ENCODE assay signal across 20 cellular contexts in the genomic region with DNA sequence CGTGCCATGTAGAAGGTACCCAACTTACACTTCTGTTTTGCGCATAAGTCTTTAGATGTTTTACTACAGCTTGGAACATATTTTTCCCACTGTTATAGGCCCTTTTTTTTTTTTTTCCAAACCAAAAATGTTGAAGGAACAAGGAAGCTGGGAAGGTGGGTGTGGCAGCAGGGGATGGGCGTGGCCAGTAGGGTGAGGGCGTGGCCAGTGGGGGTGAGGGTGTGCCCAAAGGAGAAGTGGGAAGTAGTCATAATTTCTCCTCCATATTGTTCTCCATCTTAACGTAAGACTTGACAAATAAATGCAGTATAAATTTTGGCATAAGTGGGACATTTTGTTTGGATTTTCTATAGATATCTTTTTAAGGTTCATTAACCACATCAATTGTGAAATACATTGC. TPM values are rescaled to one million over a fixed set of nuclear protein-coding genes. Genes with fewer than 3 reads are reported as not detected.
DNase-seq lines count a peak whose midpoint lies in the region; ATAC-seq and TF ChIP-seq lines count a peak whose summit lies in the region.
"Had no signal": no experiment of that assay in that cellular context is flagged by ENCODE, and none has a peak within 500 bp of the region (broad histone marks: within the 10 kb centered on the region; RNA-seq: fewer than 3 reads in every experiment).

No MANE protein-coding gene starts in this region.

- H3K14ac ChIP-seq in IMR-90 (replicated peaks; ENCODE audit: low read depth, low read length), result no peak overlapping the region

- H3K4me1 Mint-ChIP-seq in activated naive CD8-positive, alpha-beta T cell treated with anti-CD3 and anti-CD28 coated beads, Interleukin-2, amount 50 U/mL, for 24 hours, result no peaks in the 10 kb centered on the region
- H3K4me1 Mint-ChIP-seq in activated naive CD8-positive, alpha-beta T cell treated with anti-CD3 and anti-CD28 coated beads for 36 hours, result no peaks in the 10 kb centered on the region
- H3K4me1 Mint-ChIP-seq: activated T-helper 17 cell treated with anti-CD3 and anti-CD28 coated beads, Interleukin-2, amount 50 U/mL, for 72 hours; natural killer cell had no signal

- H3K27me3 Mint-ChIP-seq in activated naive CD8-positive, alpha-beta T cell treated with anti-CD3 and anti-CD28 coated beads, Interleukin-2, amount 50 U/mL, for 24 hours, result no peaks in the 10 kb centered on the region
- H3K27me3 Mint-ChIP-seq in activated naive CD8-positive, alpha-beta T cell treated with anti-CD3 and anti-CD28 coated beads for 36 hours, result no peaks in the 10 kb centered on the region
- H3K27me3 Mint-ChIP-seq: activated T-helper 17 cell treated with anti-CD3 and anti-CD28 coated beads, Interleukin-2, amount 50 U/mL, for 72 hours; stimulated activated naive CD8-positive, alpha-beta T cell treated with anti-CD3 and anti-CD28 coated beads, Interleukin-15, Interleukin-2, amounts not matched to agents 100 ng/mL and 50 ng/mL, for 24 hours had no signal

- CTCF ChIA-PET in IMR-90 (lab: Yijun Ruan, JAX), result no interaction called here

- dilution Hi-C loops in IMR-90 (cut with HindIII; ENCODE audit: low sequenced_read_pairs, unreplicated experiment), result no loop called here

- H3K79me1 ChIP-seq in IMR-90 (ENCODE audit: low read depth in 1 of 2, low read length in 2 of 2), result peaks cover 0 to 17% of the 10 kb centered on the region in 2 experiments; a peak in 2 of 4 replicates

- H2AFZ ChIP-seq in IMR-90 (replicated peaks; ENCODE audit: low read length, poor library complexity), result no peak overlapping the region

- peaks cover 4% of the 10 kb centered on the region; the same call in 1 of the 2 replicates for H4K20me1 ChIP-seq in IMR-90 (ENCODE audit: insufficient read depth, low read length)

- H3K4ac ChIP-seq in IMR-90 (ENCODE audit: low read depth, low read length), result no peak overlapping the region

- no peak overlapping the region for H3K27ac Mint-ChIP-seq in activated naive CD8-positive, alpha-beta T cell treated with anti-CD3 and anti-CD28 coated beads, Interleukin-2, amount 50 U/mL, for 24 hours
- no peak overlapping the region for H3K27ac Mint-ChIP-seq in activated naive CD8-positive, alpha-beta T cell treated with anti-CD3 and anti-CD28 coated beads for 36 hours
- H3K27ac Mint-ChIP-seq: activated T-helper 17 cell treated with anti-CD3 and anti-CD28 coated beads, Interleukin-2, amount 50 U/mL, for 72 hours; natural killer cell; stimulated activated naive CD8-positive, alpha-beta T cell treated with anti-CD3 and anti-CD28 coated beads, Interleukin-15, Interleukin-2, amounts not matched to agents 100 ng/mL and 50 ng/mL, for 24 hours had no signal

- H3K56ac ChIP-seq in IMR-90 (ENCODE audit: extremely low read depth, insufficient read depth, low read length), result no peak overlapping the region

- in situ Hi-C loops in IMR-90 (cut with MboI; ENCODE audit: low sequenced_read_pairs), result no loop called here

- H4K91ac ChIP-seq in IMR-90 (ENCODE audit: insufficient read depth, low read depth, low read length), result no peak overlapping the region

- no peak for TF ChIP-seq POLR2A in IMR-90 (IDR thresholded peaks at IDR 0.05; ENCODE audit: low read depth, low read length)

- no peak overlapping the region for H3K4me3 ChIP-seq in IMR-90 (ENCODE audit: insufficient read depth, low read depth, low read length)
- H3K4me3 ChIP-seq in SJCRH30, result no peak overlapping the region
- no peak overlapping the region for H3K4me3 ChIP-seq in ascending aorta
- H3K4me3 ChIP-seq: gastrocnemius medialis, lower lobe of right lung had no signal

- no peak for ATAC-seq in activated naive CD8-positive, alpha-beta T cell treated with anti-CD3 and anti-CD28 coated beads, Interleukin-2, amount 50 U/mL, for 24 hours
- ATAC-seq in IMR-90 (ENCODE audit: low read depth) (no peak), HG03025 (IDR thresholded peaks at IDR 0.05; ENCODE audit: low FRiP score, unreplicated experiment) (no peak), GM19035 (IDR thresholded peaks at IDR 0.05; ENCODE audit: unreplicated experiment) (no peak)
- ATAC-seq: activated T-helper 17 cell treated with anti-CD3 and anti-CD28 coated beads, Interleukin-2, amount 50 U/mL, for 72 hours; gastrocnemius medialis; lower lobe of right lung; natural killer cell had no signal

- peaks cover 40% of the 10 kb centered on the region for H3K36me3 ChIP-seq in IMR-90 (ENCODE audit: control insufficient read depth, insufficient read depth, low read length)
- H3K36me3 ChIP-seq in SJCRH30, result no peaks in the 10 kb centered on the region; the same call in 1 of the 2 replicates
- peaks cover 36 to 67% of the 10 kb centered on the region in 2 donors for H3K36me3 ChIP-seq in ascending aorta

- H4K5ac ChIP-seq in IMR-90 (ENCODE audit: low read depth, low read length), result no peak overlapping the region

- no peak for TF ChIP-seq RAD21 in IMR-90 (IDR thresholded peaks at IDR 0.05; ENCODE audit: low read length)

- H3K27ac ChIP-seq in IMR-90 (ENCODE audit: insufficient read depth, low read length), result no peak overlapping the region
- H3K27ac ChIP-seq in SJCRH30, result no peak overlapping the region
- no peak overlapping the region for H3K27ac ChIP-seq in ascending aorta
- H3K27ac ChIP-seq: gastrocnemius medialis, lower lobe of right lung had no signal

- POLR2A ChIA-PET in IMR-90 (lab: Charles Lee; ENCODE audit: unreplicated experiment), result no interaction called here

- H3K9me1 ChIP-seq in IMR-90 (ENCODE audit: insufficient read depth, low read length), result peaks cover 13% of the 10 kb centered on the region

- intact Hi-C loops in IMR-90 (cut with micrococcal nuclease), result no loop called here
- intact Hi-C loops in ascending aorta (cut with DNase I), result no loop called here

- no peak overlapping the region for H3K4me3 Mint-ChIP-seq in activated naive CD8-positive, alpha-beta T cell treated with anti-CD3 and anti-CD28 coated beads, Interleukin-2, amount 50 U/mL, for 24 hours
- H3K4me3 Mint-ChIP-seq in activated naive CD8-positive, alpha-beta T cell treated with anti-CD3 and anti-CD28 coated beads for 36 hours, result no peak overlapping the region
- H3K4me3 Mint-ChIP-seq: activated T-helper 17 cell treated with anti-CD3 and anti-CD28 coated beads, Interleukin-2, amount 50 U/mL, for 72 hours; natural killer cell; stimulated activated naive CD8-positive, alpha-beta T cell treated with anti-CD3 and anti-CD28 coated beads, Interleukin-15, Interleukin-2, amounts not matched to agents 100 ng/mL and 50 ng/mL, for 24 hours had no signal

- H2AK5ac ChIP-seq in IMR-90 (ENCODE audit: low read depth, low read length), result no peak overlapping the region

- WGBS in IMR-90 (ENCODE audit: extremely low coverage in 2 of 2, insufficient read length in 1 of 2), 2 experiments, result no CpG with 5 or more reads among the region's 5 CpGs

- no peak overlapping the region for H3K18ac ChIP-seq in IMR-90 (ENCODE audit: low read depth, low read length)

- no peak overlapping the region for H2BK15ac ChIP-seq in IMR-90 (ENCODE audit: low read depth, low read length)

- H4K8ac ChIP-seq in IMR-90 (ENCODE audit: low read depth in 2 of 2, low read length in 2 of 2), result no peak overlapping the region

- H2BK20ac ChIP-seq in IMR-90 (ENCODE audit: low read depth, low read length), result no peak overlapping the region

- no TSS peak for BruUV-seq in IMR-90 (replicated peaks; lab: Mats Ljungman, UMichigan)

- no peak overlapping the region for H3K23ac ChIP-seq in IMR-90 (ENCODE audit: low read depth, low read length)

- H2BK120ac ChIP-seq in IMR-90 (ENCODE audit: low read depth, low read length), result no peak overlapping the region

- H3K9me3 ChIP-seq in IMR-90 (ENCODE audit: control insufficient read depth, insufficient read depth, low read length), result no peaks in the 10 kb centered on the region
- no peaks in the 10 kb centered on the region for H3K9me3 ChIP-seq in SJCRH30 (replicated peaks)
- H3K9me3 ChIP-seq in ascending aorta, result no peaks in the 10 kb centered on the region
- H3K9me3 ChIP-seq: gastrocnemius medialis, lower lobe of right lung had no signal

- peak overlapping the region; percentile 47 for H2AK9ac ChIP-seq in IMR-90 (replicated peaks; ENCODE audit: low read depth, low read length, poor library complexity)

- H2BK5ac ChIP-seq in IMR-90 (ENCODE audit: low read depth, low read length, poor library complexity, severe bottlenecking), result no peak overlapping the region

- H3K27me3 ChIP-seq in IMR-90 (ENCODE audit: control insufficient read depth, insufficient read depth, low read length) (no peaks in the 10 kb centered on the region), SJCRH30 (no peaks in the 10 kb centered on the region), ascending aorta (no peaks in the 10 kb centered on the region)
- H3K27me3 ChIP-seq: gastrocnemius medialis had no signal

- H3K36me3 Mint-ChIP-seq in activated naive CD8-positive, alpha-beta T cell treated with anti-CD3 and anti-CD28 coated beads, Interleukin-2, amount 50 U/mL, for 24 hours (ENCODE audit: low read depth), result peaks cover 2% of the 10 kb centered on the region
- no peaks in the 10 kb centered on the region for H3K36me3 Mint-ChIP-seq in activated naive CD8-positive, alpha-beta T cell treated with anti-CD3 and anti-CD28 coated beads for 36 hours
- H3K36me3 Mint-ChIP-seq: natural killer cell had no signal

- no peaks in the 10 kb centered on the region for H3K9me3 Mint-ChIP-seq in activated naive CD8-positive, alpha-beta T cell treated with anti-CD3 and anti-CD28 coated beads, Interleukin-2, amount 50 U/mL, for 24 hours
- no peaks in the 10 kb centered on the region for H3K9me3 Mint-ChIP-seq in activated naive CD8-positive, alpha-beta T cell treated with anti-CD3 and anti-CD28 coated beads for 36 hours
- H3K9me3 Mint-ChIP-seq: activated T-helper 17 cell treated with anti-CD3 and anti-CD28 coated beads, Interleukin-2, amount 50 U/mL, for 72 hours; natural killer cell; stimulated activated naive CD8-positive, alpha-beta T cell treated with anti-CD3 and anti-CD28 coated beads, Interleukin-15, Interleukin-2, amounts not matched to agents 100 ng/mL and 50 ng/mL, for 24 hours had no signal

- H3K9ac ChIP-seq in IMR-90 (ENCODE audit: low read depth, low read length), result no peak overlapping the region

- peak; percentile 12 for DNase-seq in activated naive CD8-positive, alpha-beta T cell treated with anti-CD3 and anti-CD28 coated beads, Interleukin-2, amount 50 U/mL, for 24 hours
- DNase-seq in activated naive CD8-positive, alpha-beta T cell treated with anti-CD3 and anti-CD28 coated beads for 36 hours, result no peak
- DNase-seq in IMR-90 (no peak), SJCRH30 (peak; percentile 13 to 14), ascending aorta (ENCODE audit: low spot score in 2 of 2) (no peak)
- peak; percentile 42 for DNase-seq in stimulated activated CD8-positive, alpha-beta memory T cell treated with anti-CD3 and anti-CD28 coated beads, Interleukin-4, amount 100 ng/mL, for 48 hours
- DNase-seq: activated CD8-positive, alpha-beta memory T cell treated with anti-CD3 and anti-CD28 coated beads for 24 hours; anterior cingulate cortex; gastrocnemius medialis; lower lobe of right lung; natural killer cell; NCI-H2107 had no signal

- TF ChIP-seq CTCF in IMR-90 (conservative IDR thresholded peaks at IDR 0.05; ENCODE audit: low read depth, low read length) (no peak), ascending aorta (IDR thresholded peaks at IDR 0.05) (no peak)

- no peak overlapping the region for H3K4me2 ChIP-seq in IMR-90 (ENCODE audit: low read depth, low read length)

- H3K4me1 ChIP-seq in IMR-90 (ENCODE audit: control insufficient read depth, insufficient read depth, low read length), result peaks cover 5% of the 10 kb centered on the region
- H3K4me1 ChIP-seq in SJCRH30, result no peaks in the 10 kb centered on the region
- no peaks in the 10 kb centered on the region for H3K4me1 ChIP-seq in ascending aorta
- H3K4me1 ChIP-seq: gastrocnemius medialis, lower lobe of right lung had no signal

RNA-seq across cellular contexts. Expression of gene CLDN22, which starts 30.4 kb away (rescaled TPM):
- total RNA-seq in activated naive CD8-positive, alpha-beta T cell treated with anti-CD3 and anti-CD28 coated beads for 36 hours, result not detected
- total RNA-seq in IMR-90 (2012; rRNA removed), result not detected in 2 replicates
- polyA plus RNA-seq in IMR-90 (2012; rRNA removed), result not detected in 2 replicates
- polyA plus RNA-seq in IMR-90 (2012; cell fraction: cytosol; rRNA removed), result not detected in 2 replicates
- 0.03 TPM in 1 of 2 replicates, not detected in the other for polyA plus RNA-seq in IMR-90 (2012; cell fraction: nucleus; rRNA removed; ENCODE audit: low replicate concordance)
- total RNA-seq in SJCRH30 (2014; rRNA removed; shearing (Covaris generic)), result not detected in 2 replicates
- total RNA-seq in ascending aorta, result not detected
- total RNA-seq: activated T-helper 17 cell treated with anti-CD3 and anti-CD28 coated beads, Interleukin-2, amount 50 U/mL, for 72 hours; chondrocyte; gastrocnemius medialis; lower lobe of right lung; posterior vena cava; urinary bladder had no signal
- polyA plus RNA-seq: urinary bladder had no signal

RNA-seq across cellular contexts. Expression of gene CLDN24, which starts 32.5 kb away (rescaled TPM):
- not detected for total RNA-seq in activated naive CD8-positive, alpha-beta T cell treated with anti-CD3 and anti-CD28 coated beads for 36 hours
- not detected in 2 replicates for total RNA-seq in IMR-90 (2012; rRNA removed)
- not detected in 2 replicates for polyA plus RNA-seq in IMR-90 (2012; rRNA removed)
- polyA plus RNA-seq in IMR-90 (2012; cell fraction: cytosol; rRNA removed), result not detected in 2 replicates
- not detected in 2 replicates for polyA plus RNA-seq in IMR-90 (2012; cell fraction: nucleus; rRNA removed; ENCODE audit: low replicate concordance)
- not detected in 2 replicates for total RNA-seq in SJCRH30 (2014; rRNA removed; shearing (Covaris generic))
- not detected for total RNA-seq in ascending aorta
- total RNA-seq: activated T-helper 17 cell treated with anti-CD3 and anti-CD28 coated beads, Interleukin-2, amount 50 U/mL, for 72 hours; chondrocyte; gastrocnemius medialis; lower lobe of right lung; M059J; posterior vena cava; urinary bladder had no signal
- polyA plus RNA-seq: urinary bladder had no signal

Comparison
In these comparisons a context has a peak if more than half of its experiments do, and no peak if none do; other contexts are left out.
1. DNase-seq: peak in activated naive CD8-positive, alpha-beta T cell treated with anti-CD3 and anti-CD28 coated beads, Interleukin-2, amount 50 U/mL, for 24 hours (single experiment), SJCRH30 (2 of 2) and stimulated activated CD8-positive, alpha-beta memory T cell treated with anti-CD3 and anti-CD28 coated beads, Interleukin-4, amount 100 ng/mL, for 48 hours (single experiment); none in activated naive CD8-positive, alpha-beta T cell treated with anti-CD3 and anti-CD28 coated beads for 36 hours (single experiment), IMR-90 (single experiment) and ascending aorta (0 of 2).